ENCODE assay signal across 12 cellular contexts in genomic region chr3:66153471-66153870, GRCh38.
DNase-seq lines count a peak whose midpoint lies in the region; ATAC-seq, FAIRE-seq and TF ChIP-seq lines count a peak whose summit lies in the region.
"Had no signal": no experiment of that assay in that cellular context is flagged by ENCODE, and none has a peak within 500 bp of the region (broad histone marks: within the 10 kb centered on the region; RNA-seq: fewer than 3 reads in every experiment).

No MANE protein-coding gene starts in this region.

- H3K9ac ChIP-seq in skeletal muscle satellite cell (ENCODE audit: low read depth, low read length) = peak overlapping the region; percentile 41
- no peak overlapping the region for H3K9ac ChIP-seq in HepG2 (ENCODE audit: insufficient read depth, low read depth, low read length)

- H3K27me3 ChIP-seq in skeletal muscle satellite cell (ENCODE audit: control insufficient read depth, insufficient read depth, low read length) = peaks cover 6% of the 10 kb centered on the region
- peaks cover 0 to 20% of the 10 kb centered on the region in 2 experiments; a peak in 3 of 5 replicates for H3K27me3 ChIP-seq in HepG2 (ENCODE audit: control insufficient read depth in 1 of 2, insufficient read depth in 2 of 2, low read length in 2 of 2)
- H3K27me3 ChIP-seq: neutrophil had no signal

- no peak overlapping the region for H3K27ac ChIP-seq in HepG2 (ENCODE audit: extremely low read length, insufficient read depth, low read length)
- H3K27ac ChIP-seq: neutrophil had no signal

- no peak overlapping the region for H2AFZ ChIP-seq in HepG2 (ENCODE audit: low read length)

- no peak for TF ChIP-seq POLR2A in HepG2 (IDR thresholded peaks at IDR 0.05; ENCODE audit: insufficient read depth in 1 of 2, low read depth in 2 of 2, low read length in 2 of 2)

- TF ChIP-seq EP300 in HepG2 (IDR thresholded peaks at IDR 0.05; ENCODE audit: low read depth in 2 of 2, low read length in 2 of 2) (no peak), HepG2 (CRISPR knock-in tag; IDR thresholded peaks at IDR 0.05; ENCODE audit: borderline replicate concordance) (no peak)

- no peak for FAIRE-seq in HepG2 (lab: Jason Lieb, UNC)
- FAIRE-seq: GM12891 had no signal

- 63% methylated on average over 9 of the region's 9 CpGs for whole genome bisulfite sequencing in HepG2 (ENCODE audit: low lambda C conversion rate)

- CTCF ChIA-PET in HepG2 (lab: Yijun Ruan, JAX; ENCODE audit: low intra/inter-chr PET ratio, low total read pairs) = no interaction called here

- no peaks in the 10 kb centered on the region for H4K20me1 ChIP-seq in HepG2 (ENCODE audit: insufficient read depth, low read length)

- no peaks in the 10 kb centered on the region for H3K36me3 ChIP-seq in skeletal muscle satellite cell (ENCODE audit: insufficient read depth, low read length)
- H3K36me3 ChIP-seq in mucosa of descending colon (ENCODE audit: low read depth) = no peaks in the 10 kb centered on the region
- no peaks in the 10 kb centered on the region for H3K36me3 ChIP-seq in HepG2 (replicated peaks in 1 of 2; ENCODE audit: control insufficient read depth in 1 of 2, insufficient read depth in 2 of 2, low read length in 2 of 2)
- H3K36me3 ChIP-seq: neutrophil had no signal

- intact Hi-C loops in mucosa of descending colon (cut with DNase I, micrococcal nuclease) (no loop called here), HepG2 (cut with micrococcal nuclease; ENCODE audit: unreplicated experiment) (no loop called here), head of caudate nucleus (cut with DNase I) (no loop called here)

- TF ChIP-seq CTCF in mucosa of descending colon (IDR thresholded peaks at IDR 0.05) (no peak), HepG2 (CRISPR knock-in tag; IDR thresholded peaks at IDR 0.05) (no peak)

- H3K4me1 ChIP-seq in skeletal muscle satellite cell (ENCODE audit: control insufficient read depth, insufficient read depth, low read length) (peaks cover 10% of the 10 kb centered on the region), mucosa of descending colon (ENCODE audit: low read depth) (no peaks in the 10 kb centered on the region), HepG2 (ENCODE audit: insufficient read depth, low read length) (peaks cover 2% of the 10 kb centered on the region)

- H3K4me3 ChIP-seq in skeletal muscle satellite cell (ENCODE audit: low read length) = peak overlapping the region; percentile 69
- H3K4me3 ChIP-seq in mucosa of descending colon = no peak overlapping the region
- H3K4me3 ChIP-seq in HepG2 (replicated peaks in 1 of 3; ENCODE audit: insufficient read depth in 1 of 3, low read depth in 2 of 3, low read length in 3 of 3) = no peak overlapping the region

- ATAC-seq in mucosa of descending colon = no peak
- no peak for ATAC-seq in HepG2
- ATAC-seq: activated T-helper 17 cell treated with anti-CD3 and anti-CD28 coated beads, Interleukin-2, amount 50 U/mL, for 72 hours had no signal

- in situ Hi-C loops in HepG2 (cut with HindIII; ENCODE audit: extremely low pct_ligation_motif_present, low pct_unique_long_range_greater_than_20kb) = no loop called here

- DNase-seq in EH (ENCODE audit: low read depth) (peak; percentile 33), cerebellar nuclear complex (lab: John Stamatoyannopoulos, UW) (peak; percentile 77 to 93), iris pigment epithelial cell (ENCODE audit: low read depth) (peak; percentile 25), mucosa of descending colon (no peak), NK-92 (lab: John Stamatoyannopoulos, UW; ENCODE audit: unreplicated experiment) (no peak), HepG2 (ENCODE audit: low spot score) (no peak), head of caudate nucleus (no peak)
- DNase-seq: NCI-H187 had no signal

- BruUV-seq in HepG2 (replicated peaks; lab: Mats Ljungman, UMichigan) = no TSS peak

- no peaks in the 10 kb centered on the region for H3K79me2 ChIP-seq in HepG2 (ENCODE audit: insufficient read depth, low read length)

- peak overlapping the region; percentile 92 for H3K4me2 ChIP-seq in skeletal muscle satellite cell (ENCODE audit: low read length)
- H3K4me2 ChIP-seq in HepG2 (ENCODE audit: low read depth, low read length) = no peak overlapping the region

- no peaks in the 10 kb centered on the region for H3K9me3 ChIP-seq in skeletal muscle satellite cell (replicated peaks; ENCODE audit: low read length)
- H3K9me3 ChIP-seq in mucosa of descending colon = no peaks in the 10 kb centered on the region
- no peaks in the 10 kb centered on the region for H3K9me3 ChIP-seq in HepG2 (ENCODE audit: low read length)
- H3K9me3 ChIP-seq: neutrophil had no signal

- TF ChIP-seq RAD21 in HepG2 (CRISPR knock-in tag; IDR thresholded peaks at IDR 0.05) = no peak

- POLR2A ChIA-PET in HepG2 (lab: Yijun Ruan, JAX) = no interaction called here

TF ChIP-seq in HepG2, 621 proteins besides CTCF, POLR2A, EP300 and RAD21:
- no peak for TF ChIP-seq ZC3H13 (CRISPR knock-in tag; IDR thresholded peaks at IDR 0.05)

Comparison
In these comparisons a context has a peak if more than half of its experiments do, and no peak if none do; other contexts are left out.
1. DNase-seq: peak in EH (single experiment), cerebellar nuclear complex (2 of 2) and iris pigment epithelial cell (single experiment); none in mucosa of descending colon (0 of 3), NK-92 (single experiment), HepG2 (single experiment) and head of caudate nucleus (0 of 42).